29 cellular contexts compared by ENCODE assay signal in the genomic region with DNA sequence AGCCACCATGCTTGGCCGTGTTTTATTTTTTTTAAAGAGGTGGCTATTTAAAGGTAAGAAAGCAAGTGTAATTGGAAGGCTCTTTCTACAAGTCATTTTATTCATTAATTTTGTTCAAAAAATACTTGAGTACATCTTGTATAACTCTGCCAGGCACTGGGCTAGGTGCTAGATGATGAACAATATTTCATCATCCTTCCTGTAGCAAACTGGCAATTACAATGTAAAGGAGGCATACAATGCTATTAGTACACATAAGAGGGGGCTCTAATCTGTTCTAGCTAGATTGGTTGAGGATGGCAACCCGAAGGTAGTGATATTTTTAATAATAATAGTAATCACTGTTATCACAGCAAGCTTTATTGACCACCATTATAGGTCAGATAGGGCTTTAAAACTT.
DNase-seq lines count a peak whose midpoint lies in the region; ATAC-seq and TF ChIP-seq lines count a peak whose summit lies in the region.
"Had no signal": no experiment of that assay in that cellular context is flagged by ENCODE, and none has a peak within 500 bp of the region (broad histone marks: within the 10 kb centered on the region; RNA-seq: fewer than 3 reads in every experiment).

No MANE protein-coding gene starts in this region.

- intact Hi-C loops in activated CD4-positive, alpha-beta memory T cell treated with anti-CD3 and anti-CD28 coated beads for 36 hours (cut with micrococcal nuclease) = loop anchor here (2.0 to 10.0 kb wide), 2 partner anchors 55 to 61 kb away; no protein-coding TSS in a partner anchor
- intact Hi-C loops in CD4-positive, alpha-beta T cell (cut with DNase I, micrococcal nuclease) = no loop called here
- intact Hi-C loops in PC-9 (cut with micrococcal nuclease; ENCODE audit: unreplicated experiment) (no loop called here), psoas muscle (cut with DNase I) (loop anchor here in 1 of 2 donors (5.0 kb wide), 1 partner anchor 58 kb away; no protein-coding TSS in a partner anchor)

- peaks cover 82% of the 10 kb centered on the region for H3K79me2 ChIP-seq in PC-9 (ENCODE audit: low read depth)

- CTCF ChIA-PET in activated CD4-positive, alpha-beta memory T cell treated with anti-CD3 and anti-CD28 coated beads, Interleukin-2, amount 10 ng/mL, durations not matched to agents 7 days and 5 days (lab: Charles Lee) = interaction anchor here (1.4 to 8.2 kb wide), 4 partner anchors 10 to 91 kb away, joined by 4 to 64 read pairs (median 22); no protein-coding TSS in a partner anchor
- CTCF ChIA-PET in activated CD4-positive, alpha-beta memory T cell treated with anti-CD3 and anti-CD28 coated beads for 36 hours (lab: Charles Lee) = interaction anchor here (1.1 to 1.8 kb wide), 3 partner anchors 10 to 83 kb away, joined by 3 to 8 read pairs (median 7); no protein-coding TSS in a partner anchor
- CTCF ChIA-PET in CD4-positive, alpha-beta T cell (lab: Charles Lee) = interaction anchor here (1.4 to 2.8 kb wide), 3 partner anchors 11 to 91 kb away, joined by 3 to 15 read pairs (median 4); no protein-coding TSS in a partner anchor
- CTCF ChIA-PET in PC-9 (lab: Charles Lee) = no interaction called here

- H3K36me3 ChIP-seq in PC-9 (ENCODE audit: low read depth) = peaks cover 40% of the 10 kb centered on the region
- H3K36me3 ChIP-seq in psoas muscle (ENCODE audit: insufficient read depth in 1 of 2, low read depth in 1 of 2) = peaks cover 0 to 18% of the 10 kb centered on the region in 2 donors
- H3K36me3 ChIP-seq: prostate gland had no signal

- no TSS peak for BruUV-seq in PC-9 (replicated peaks; lab: Mats Ljungman, UMichigan)

- H2AFZ ChIP-seq in PC-9 = no peak overlapping the region

- no peak overlapping the region for H3K4me3 ChIP-seq in PC-9
- H3K4me3 ChIP-seq in psoas muscle = no peak overlapping the region
- H3K4me3 ChIP-seq: BLaER1, heart right ventricle, prostate gland had no signal

- POLR2A ChIA-PET in activated CD4-positive, alpha-beta memory T cell treated with anti-CD3 and anti-CD28 coated beads, Interleukin-2, amount 10 ng/mL, durations not matched to agents 7 days and 5 days (lab: Charles Lee) = interaction anchor here (0.7 to 17.4 kb wide), 10 partner anchors 8 to 119 kb away, joined by 3 to 322 read pairs (median 7); no protein-coding TSS in a partner anchor
- POLR2A ChIA-PET in activated CD4-positive, alpha-beta memory T cell treated with anti-CD3 and anti-CD28 coated beads for 36 hours (lab: Charles Lee) = interaction anchor here (0.8 to 17.8 kb wide), 13 partner anchors 9 to 91 kb away, joined by 3 to 299 read pairs (median 7); no protein-coding TSS in a partner anchor
- POLR2A ChIA-PET in CD4-positive, alpha-beta T cell (lab: Charles Lee) = interaction anchor here (1.7 to 8.5 kb wide), 3 partner anchors 9 to 108 kb away, joined by 5 to 97 read pairs (median 23); no protein-coding TSS in a partner anchor
- POLR2A ChIA-PET in PC-9 (lab: Charles Lee; ENCODE audit: unreplicated experiment) = no interaction called here

- no peaks in the 10 kb centered on the region for H3K9me3 Mint-ChIP-seq in activated CD4-positive, alpha-beta memory T cell treated with anti-CD3 and anti-CD28 coated beads, Interleukin-2, amount 10 ng/mL, durations not matched to agents 7 days and 5 days
- no peaks in the 10 kb centered on the region for H3K9me3 Mint-ChIP-seq in activated CD4-positive, alpha-beta memory T cell treated with anti-CD3 and anti-CD28 coated beads for 36 hours
- no peaks in the 10 kb centered on the region for H3K9me3 Mint-ChIP-seq in CD4-positive, alpha-beta T cell
- H3K9me3 Mint-ChIP-seq: mesothelial cell of epicardium had no signal

- no peak for ATAC-seq in CD4-positive, alpha-beta T cell (ENCODE audit: poor library complexity)
- ATAC-seq in psoas muscle = no peak
- ATAC-seq: esophagus mucosa; heart right ventricle; naive thymus-derived CD4-positive, alpha-beta T cell; Right ventricle myocardium inferior; SK-N-SH treated with all-trans-retinoic acid at 6 μM for 48 hours had no signal

- peaks cover 59% of the 10 kb centered on the region for H3K4me1 Mint-ChIP-seq in activated CD4-positive, alpha-beta memory T cell treated with anti-CD3 and anti-CD28 coated beads, Interleukin-2, amount 10 ng/mL, durations not matched to agents 7 days and 5 days
- peaks cover 60% of the 10 kb centered on the region for H3K4me1 Mint-ChIP-seq in activated CD4-positive, alpha-beta memory T cell treated with anti-CD3 and anti-CD28 coated beads for 36 hours (ENCODE audit: low read depth)
- H3K4me1 Mint-ChIP-seq in CD4-positive, alpha-beta T cell (ENCODE audit: low read depth) = peaks cover 38% of the 10 kb centered on the region

- no peak overlapping the region for H3K4me2 ChIP-seq in PC-9
- H3K4me2 ChIP-seq: BLaER1 had no signal

- peaks cover 14% of the 10 kb centered on the region for H3F3A ChIP-seq in PC-9 (ENCODE audit: insufficient read depth, low read depth)

- no peaks in the 10 kb centered on the region for H4K20me1 ChIP-seq in PC-9 (ENCODE audit: insufficient read depth)

- H3K4me3 Mint-ChIP-seq in activated CD4-positive, alpha-beta memory T cell treated with anti-CD3 and anti-CD28 coated beads, Interleukin-2, amount 10 ng/mL, durations not matched to agents 7 days and 5 days = peak overlapping the region; percentile 53
- no peak overlapping the region for H3K4me3 Mint-ChIP-seq in activated CD4-positive, alpha-beta memory T cell treated with anti-CD3 and anti-CD28 coated beads for 36 hours
- H3K4me3 Mint-ChIP-seq in CD4-positive, alpha-beta T cell = peak overlapping the region; percentile 52
- H3K4me3 Mint-ChIP-seq: mesothelial cell of epicardium had no signal

- peaks cover 18% of the 10 kb centered on the region; the same call in 1 of the 2 replicates for H3K4me1 ChIP-seq in PC-9 (replicated peaks; ENCODE audit: insufficient read depth)
- H3K4me1 ChIP-seq in psoas muscle = peaks cover 53% of the 10 kb centered on the region
- H3K4me1 ChIP-seq: BLaER1, prostate gland had no signal

- H3K27ac Mint-ChIP-seq in activated CD4-positive, alpha-beta memory T cell treated with anti-CD3 and anti-CD28 coated beads, Interleukin-2, amount 10 ng/mL, durations not matched to agents 7 days and 5 days = peak overlapping the region; percentile 83
- H3K27ac Mint-ChIP-seq in activated CD4-positive, alpha-beta memory T cell treated with anti-CD3 and anti-CD28 coated beads for 36 hours = no peak overlapping the region
- no peak overlapping the region for H3K27ac Mint-ChIP-seq in CD4-positive, alpha-beta T cell
- H3K27ac Mint-ChIP-seq: mesothelial cell of epicardium had no signal

- no peaks in the 10 kb centered on the region for H3K9me3 ChIP-seq in CD4-positive, alpha-beta T cell (ENCODE audit: control insufficient read depth, low read length)
- H3K9me3 ChIP-seq in PC-9 (ENCODE audit: insufficient read depth, low read depth) = no peaks in the 10 kb centered on the region
- H3K9me3 ChIP-seq in psoas muscle = no peaks in the 10 kb centered on the region
- H3K9me3 ChIP-seq: BLaER1, heart right ventricle, prostate gland had no signal

- 66 to 92% (median 69%) methylated on average over 2 of the region's 2 CpGs for WGBS in psoas muscle, 3 donors

- no peaks in the 10 kb centered on the region for H3K9me2 ChIP-seq in PC-9 (ENCODE audit: insufficient read depth)

- TF ChIP-seq CTCF in CD4-positive, alpha-beta T cell (IDR thresholded peaks at IDR 0.05) = no peak
- TF ChIP-seq CTCF in PC-9 (conservative IDR thresholded peaks at IDR 0.05) (no peak), psoas muscle (IDR thresholded peaks at IDR 0.05) (no peak)

- no peaks in the 10 kb centered on the region for H3K27me3 Mint-ChIP-seq in activated CD4-positive, alpha-beta memory T cell treated with anti-CD3 and anti-CD28 coated beads, Interleukin-2, amount 10 ng/mL, durations not matched to agents 7 days and 5 days
- H3K27me3 Mint-ChIP-seq in activated CD4-positive, alpha-beta memory T cell treated with anti-CD3 and anti-CD28 coated beads for 36 hours = no peaks in the 10 kb centered on the region
- no peaks in the 10 kb centered on the region for H3K27me3 Mint-ChIP-seq in CD4-positive, alpha-beta T cell
- H3K27me3 Mint-ChIP-seq: activated naive CD8-positive, alpha-beta T cell; naive thymus-derived CD4-positive, alpha-beta T cell had no signal

- DNase-seq in activated CD4-positive, alpha-beta memory T cell treated with anti-CD3 and anti-CD28 coated beads, Interleukin-2, amount 10 ng/mL, durations not matched to agents 7 days and 5 days = no peak
- no peak for DNase-seq in activated CD4-positive, alpha-beta memory T cell treated with anti-CD3 and anti-CD28 coated beads for 36 hours
- DNase-seq in CD4-positive, alpha-beta T cell = no peak
- no peak for DNase-seq in PC-9
- DNase-seq in psoas muscle = no peak
- DNase-seq in AML-193 (lab: John Stamatoyannopoulos, UW) = no peak
- no peak for DNase-seq in NCI-H1436 (lab: John Stamatoyannopoulos, UW)
- DNase-seq in COLO668 (lab: John Stamatoyannopoulos, UW; ENCODE audit: unreplicated experiment) = no peak
- DNase-seq: activated CD4-positive, alpha-beta T cell treated with anti-CD3 and anti-CD28 coated beads, Interleukin-2, amount 50 U/mL, for 48 hours; caudate nucleus; cortex of kidney; EL; foreskin fibroblast; heart right ventricle; naive thymus-derived CD4-positive, alpha-beta T cell; NCI-H446; NCI-H774; nucleus accumbens; stimulated activated CD4-positive, alpha-beta T cell treated with anti-CD3 and anti-CD28 coated beads, Interleukin-15, amount 100 ng/mL, for 24 hours; stimulated activated naive CD4-positive, alpha-beta T cell; T-helper 9 cell had no signal

- peak overlapping the region; percentile 33 for H3K27ac ChIP-seq in CD4-positive, alpha-beta T cell (ENCODE audit: low read depth, low read length)
- H3K27ac ChIP-seq in PC-9 = 0 out of 2 replicates have a peak overlapping the region, but pooled peaks have one; percentile 17
- peak overlapping the region; percentile 56 for H3K27ac ChIP-seq in psoas muscle
- H3K27ac ChIP-seq: BLaER1, KMS-11, prostate gland had no signal

- H3K27me3 ChIP-seq in CD4-positive, alpha-beta T cell (ENCODE audit: control insufficient read depth, insufficient read depth, low read length) = no peaks in the 10 kb centered on the region
- no peaks in the 10 kb centered on the region for H3K27me3 ChIP-seq in PC-9 (ENCODE audit: insufficient read depth, low read depth)
- no peaks in the 10 kb centered on the region for H3K27me3 ChIP-seq in psoas muscle (ENCODE audit: insufficient read depth in 3 of 3, low read length in 2 of 3)
- H3K27me3 ChIP-seq: BLaER1, heart right ventricle had no signal

- H3K36me3 Mint-ChIP-seq in activated CD4-positive, alpha-beta memory T cell treated with anti-CD3 and anti-CD28 coated beads, Interleukin-2, amount 10 ng/mL, durations not matched to agents 7 days and 5 days (ENCODE audit: low read depth) = peaks cover 57% of the 10 kb centered on the region
- peaks cover 62% of the 10 kb centered on the region for H3K36me3 Mint-ChIP-seq in activated CD4-positive, alpha-beta memory T cell treated with anti-CD3 and anti-CD28 coated beads for 36 hours
- H3K36me3 Mint-ChIP-seq in CD4-positive, alpha-beta T cell (ENCODE audit: low read depth) = peaks cover 36% of the 10 kb centered on the region
- H3K36me3 Mint-ChIP-seq: mesothelial cell of epicardium had no signal
